ENCODE assay signal across 33 cellular contexts in the genomic region with DNA sequence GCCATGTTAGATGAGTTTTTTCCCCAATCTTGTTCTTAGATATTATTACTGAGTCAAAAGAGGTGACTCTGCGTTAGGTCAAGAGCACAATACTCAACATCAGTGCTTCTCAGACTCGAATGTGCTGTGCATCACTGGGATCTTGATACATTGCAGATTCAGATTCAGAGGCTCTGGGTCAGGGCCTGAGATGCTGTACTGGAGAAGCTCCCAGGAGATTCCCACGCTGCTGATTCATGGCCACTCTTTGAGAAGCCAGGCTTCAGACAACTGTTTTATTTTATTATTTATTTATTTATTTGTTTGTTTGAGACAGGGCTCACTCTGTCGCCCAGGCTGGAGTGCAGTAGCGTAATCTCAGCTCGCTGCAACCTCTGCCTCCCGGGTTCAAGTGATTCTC.
"Had no signal": no experiment of that assay in that cellular context is flagged by ENCODE, and none has a peak within 500 bp of the region (broad histone marks: within the 10 kb centered on the region; RNA-seq: fewer than 3 reads in every experiment).

No MANE protein-coding gene starts in this region.

- H3K27ac Mint-ChIP-seq: activated B cell treated with CpG ODN at 0.5 μM for 24 hours; activated naive CD4-positive, alpha-beta T cell treated with anti-CD3 and anti-CD28 coated beads, Interleukin-2, amount 50 U/mL, for 24 hours; activated naive CD8-positive, alpha-beta T cell treated with anti-CD3 and anti-CD28 coated beads for 36 hours; activated naive CD8-positive, alpha-beta T cell treated with anti-CD3 and anti-CD28 coated beads, Interleukin-2, amount 50 U/mL, for 24 hours; activated T-cell treated with anti-CD3 and anti-CD28 coated beads, Interleukin-2, amount 50 U/mL, for 24 hours; activated T-cell treated with anti-CD3 and anti-CD28 coated beads, Interleukin-2, amount 50 U/mL, for 72 hours; brain; effector memory CD8-positive, alpha-beta T cell; T-helper 17 cell; T-helper 2 cell treated with Interferon-gamma antibody and Interleukin-4, amounts not matched to agents 5 μg/mL and 100 μg/mL, for 36 hours had no signal

- H3K36me3 ChIP-seq: ascending aorta, esophagus muscularis mucosa, gastrocnemius medialis, heart left ventricle, WERI-Rb-1 had no signal

- H3K27me3 Mint-ChIP-seq: activated B cell treated with CpG ODN at 0.5 μM for 24 hours; activated naive CD4-positive, alpha-beta T cell treated with anti-CD3 and anti-CD28 coated beads, Interleukin-2, amount 50 U/mL, for 24 hours; activated naive CD8-positive, alpha-beta T cell treated with anti-CD3 and anti-CD28 coated beads for 36 hours; activated naive CD8-positive, alpha-beta T cell treated with anti-CD3 and anti-CD28 coated beads, Interleukin-2, amount 50 U/mL, for 24 hours; activated T-cell treated with anti-CD3 and anti-CD28 coated beads, Interleukin-2, amount 50 U/mL, for 24 hours; central memory CD8-positive, alpha-beta T cell; T-helper 17 cell had no signal

- H3K27ac ChIP-seq: adrenal gland, ascending aorta, esophagus muscularis mucosa, foreskin keratinocyte, gastrocnemius medialis, heart left ventricle, WERI-Rb-1 had no signal

- DNase-seq: activated B cell treated with CpG ODN at 0.5 μM for 24 hours; activated CD4-positive, alpha-beta T cell treated with anti-CD3 and anti-CD28 coated beads for 48 hours; activated CD4-positive, alpha-beta T cell treated with anti-CD3 and anti-CD28 coated beads, Interleukin-2, amount 50 U/mL, for 1 hour; activated CD4-positive, alpha-beta T cell treated with anti-CD3 and anti-CD28 coated beads, Interleukin-2, amount 50 U/mL, for 48 hours; activated CD8-positive, alpha-beta memory T cell treated with anti-CD3 and anti-CD28 coated beads, Interleukin-2, amount 50 U/mL, for 48 hours; activated gamma-delta T cell; activated naive CD4-positive, alpha-beta T cell; activated naive CD8-positive, alpha-beta T cell treated with anti-CD3 and anti-CD28 coated beads for 36 hours; activated naive CD8-positive, alpha-beta T cell treated with anti-CD3 and anti-CD28 coated beads, Interleukin-2, amount 50 U/mL, for 24 hours; activated T-cell treated with anti-CD3 and anti-CD28 coated beads for 4 hours; activated T-cell treated with anti-CD3 and anti-CD28 coated beads, Interleukin-2, amount 50 U/mL, for 24 hours; activated T-cell treated with anti-CD3 and anti-CD28 coated beads, Interleukin-2, amount 50 U/mL, for 72 hours; adrenal gland; cortex of kidney; dermis blood vessel endothelial cell; effector CD4-positive, alpha-beta T cell; effector memory CD8-positive, alpha-beta T cell; erythroblast; foreskin keratinocyte; gastrocnemius medialis; glutamatergic neuron; heart left ventricle; T-helper 1 cell; T-helper 17 cell; T1000; WERI-Rb-1 had no signal

- H3K4me3 Mint-ChIP-seq: activated B cell treated with CpG ODN at 0.5 μM for 24 hours; activated naive CD4-positive, alpha-beta T cell treated with anti-CD3 and anti-CD28 coated beads, Interleukin-2, amount 50 U/mL, for 24 hours; activated naive CD8-positive, alpha-beta T cell treated with anti-CD3 and anti-CD28 coated beads for 36 hours; activated naive CD8-positive, alpha-beta T cell treated with anti-CD3 and anti-CD28 coated beads, Interleukin-2, amount 50 U/mL, for 24 hours; activated T-cell treated with anti-CD3 and anti-CD28 coated beads, Interleukin-2, amount 50 U/mL, for 24 hours; activated T-cell treated with anti-CD3 and anti-CD28 coated beads, Interleukin-2, amount 50 U/mL, for 72 hours; brain; central memory CD8-positive, alpha-beta T cell; effector memory CD8-positive, alpha-beta T cell; T-helper 17 cell; T-helper 2 cell treated with Interferon-gamma antibody and Interleukin-4, amounts not matched to agents 5 μg/mL and 100 μg/mL, for 36 hours had no signal

- H3K4me1 ChIP-seq: adrenal gland, ascending aorta, esophagus muscularis mucosa, foreskin keratinocyte, gastrocnemius medialis, heart left ventricle had no signal

- H3K4me3 ChIP-seq: adrenal gland, ascending aorta, esophagus muscularis mucosa, gastrocnemius medialis, heart left ventricle had no signal

- H3K4me1 Mint-ChIP-seq: activated naive CD4-positive, alpha-beta T cell treated with anti-CD3 and anti-CD28 coated beads, Interleukin-2, amount 50 U/mL, for 24 hours; activated naive CD8-positive, alpha-beta T cell treated with anti-CD3 and anti-CD28 coated beads for 36 hours; activated naive CD8-positive, alpha-beta T cell treated with anti-CD3 and anti-CD28 coated beads, Interleukin-2, amount 50 U/mL, for 24 hours; central memory CD8-positive, alpha-beta T cell; T-helper 17 cell had no signal

- ATAC-seq: activated CD4-positive, CD25-positive, alpha-beta regulatory T cell treated with anti-CD3 and anti-CD28 coated beads, Interleukin-2, amount 50 U/mL, for 24 hours; activated naive CD8-positive, alpha-beta T cell treated with anti-CD3 and anti-CD28 coated beads, Interleukin-2, amount 50 U/mL, for 24 hours; activated T-cell treated with anti-CD3 and anti-CD28 coated beads, Interleukin-2, amount 50 U/mL, for 72 hours; effector memory CD8-positive, alpha-beta T cell; foreskin keratinocyte; gastrocnemius medialis; heart left ventricle; T-helper 17 cell had no signal

- H3K9me3 ChIP-seq: adrenal gland had no signal

- H3K27me3 ChIP-seq: adrenal gland, ascending aorta, esophagus muscularis mucosa, foreskin keratinocyte, heart left ventricle had no signal
